ENCODE assay signal across 3 cellular contexts in genomic region chr3:58522759-58523425, GRCh38.
TF ChIP-seq lines count a peak whose summit lies in the region.

No MANE protein-coding gene starts in this region.

TF ChIP-seq in IMR-90, 13 proteins besides CTCF, POLR2A, EP300 and RAD21:
- TF ChIP-seq RCOR1 (IDR thresholded peaks at IDR 0.05; ENCODE audit: insufficient replicate concordance, low read length) (no peak), MAFK (IDR thresholded peaks at IDR 0.05; ENCODE audit: low read depth, low read length) (no peak), FOS (IDR thresholded peaks at IDR 0.05; ENCODE audit: low read depth, low read length) (no peak), MAZ (IDR thresholded peaks at IDR 0.05; ENCODE audit: borderline replicate concordance, low read depth, low read length) (no peak), BHLHE40 (IDR thresholded peaks at IDR 0.05; ENCODE audit: low read depth, low read length) (no peak)

TF ChIP-seq in GM12878, 131 proteins besides CTCF, POLR2A, EP300 and RAD21:
- TF ChIP-seq HDAC6 (IDR thresholded peaks at IDR 0.05; ENCODE audit: unreplicated experiment) (no peak), NR2F1 (conservative IDR thresholded peaks at IDR 0.05) (peak; percentile 64; the same call in 1 of the 2 replicates)

TF ChIP-seq in SK-N-SH treated with all-trans-retinoic acid at 6 μM for 48 hours, 23 proteins besides CTCF, POLR2A, EP300 and RAD21:
- TF ChIP-seq CSRNP3 (CRISPR knock-in tag; IDR thresholded peaks at IDR 0.05) = no peak
- no peak for TF ChIP-seq PPARA (CRISPR knock-in tag; IDR thresholded peaks at IDR 0.05; ENCODE audit: borderline replicate concordance)
- no peak for TF ChIP-seq CREB5 (CRISPR knock-in tag; IDR thresholded peaks at IDR 0.05; ENCODE audit: low read depth)
- TF ChIP-seq ZFP3 (CRISPR knock-in tag; IDR thresholded peaks at IDR 0.05) = no peak
- no peak for TF ChIP-seq ISL1 (CRISPR knock-in tag; IDR thresholded peaks at IDR 0.05)
- TF ChIP-seq BACH2 (CRISPR knock-in tag; IDR thresholded peaks at IDR 0.05; ENCODE audit: borderline replicate concordance) = no peak
- no peak for TF ChIP-seq ZNF70 (CRISPR knock-in tag; IDR thresholded peaks at IDR 0.05)
- TF ChIP-seq RARB (CRISPR knock-in tag; IDR thresholded peaks at IDR 0.05) = no peak
- TF ChIP-seq ESRRG (CRISPR knock-in tag; IDR thresholded peaks at IDR 0.05) = no peak
- no peak for TF ChIP-seq CSDC2 (CRISPR knock-in tag; IDR thresholded peaks at IDR 0.05)
- no peak for TF ChIP-seq ZNF8 (CRISPR knock-in tag; IDR thresholded peaks at IDR 0.05)
- TF ChIP-seq ZFP30 (CRISPR knock-in tag; IDR thresholded peaks at IDR 0.05) = no peak
